Comparison of ENCODE assay signal across 1 cellular context in genomic region chr2:72888438-72889202, GRCh38.
TF ChIP-seq lines count a peak whose summit lies in the region.

No MANE protein-coding gene starts in this region.

TF ChIP-seq in GM12878, 131 proteins besides CTCF, POLR2A, EP300 and RAD21:
- TF ChIP-seq STAT3 (IDR thresholded peaks at IDR 0.05; ENCODE audit: low read depth, low read length): no peak
- no peak for TF ChIP-seq SIX5 (IDR thresholded peaks at IDR 0.05; ENCODE audit: low read depth, low read length, severe bottlenecking)
